10 cellular contexts compared by ENCODE assay signal in the genomic region with DNA sequence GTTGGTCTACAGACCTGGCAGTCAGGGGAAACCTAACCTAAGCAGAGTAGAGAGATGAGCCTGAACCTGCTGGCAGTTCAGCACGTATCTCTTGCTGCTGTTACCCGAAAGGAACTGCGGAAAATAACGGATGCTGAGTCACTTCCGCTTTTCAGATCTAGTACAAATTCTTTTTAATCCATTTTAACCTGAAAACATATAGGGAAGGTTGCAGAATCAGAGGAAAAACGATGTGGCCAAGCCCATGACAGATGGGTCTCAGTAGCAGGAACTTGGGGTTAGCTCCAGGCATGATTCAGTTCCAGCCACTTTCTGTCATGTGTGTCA.
A peak's percentile ranks its signal among the peaks of the same experiment; 100 is the strongest.
DNase-seq lines count a peak whose midpoint lies in the region; ATAC-seq, FAIRE-seq and TF ChIP-seq lines count a peak whose summit lies in the region.
"Had no signal": no experiment of that assay in that cellular context is flagged by ENCODE, and none has a peak within 500 bp of the region (broad histone marks: within the 10 kb centered on the region; RNA-seq: fewer than 3 reads in every experiment).

No MANE protein-coding gene starts in this region.

- peaks cover 25% of the 10 kb centered on the region for H3K4me1 Mint-ChIP-seq in activated CD8-positive, alpha-beta memory T cell treated with anti-CD3 and anti-CD28 coated beads, Interleukin-2, amount 10 ng/mL, durations not matched to agents 7 days and 5 days
- peaks cover 36% of the 10 kb centered on the region for H3K4me1 Mint-ChIP-seq in stimulated activated naive CD8-positive, alpha-beta T cell treated with anti-CD3 and anti-CD28 coated beads, Interleukin-15, Interleukin-2, amounts not matched to agents 100 ng/mL and 50 ng/mL, for 24 hours (ENCODE audit: low read depth)

- intact Hi-C loops in sciatic nerve (cut with DNase I): no loop called here

- peaks cover 12% of the 10 kb centered on the region for H3K36me3 Mint-ChIP-seq in activated CD8-positive, alpha-beta memory T cell treated with anti-CD3 and anti-CD28 coated beads, Interleukin-2, amount 10 ng/mL, durations not matched to agents 7 days and 5 days
- H3K36me3 Mint-ChIP-seq in stimulated activated naive CD8-positive, alpha-beta T cell treated with anti-CD3 and anti-CD28 coated beads, Interleukin-15, Interleukin-2, amounts not matched to agents 100 ng/mL and 50 ng/mL, for 24 hours (ENCODE audit: low read depth): peaks cover 6% of the 10 kb centered on the region
- H3K36me3 Mint-ChIP-seq: naive B cell had no signal

- no peak overlapping the region for H3K4me3 Mint-ChIP-seq in activated CD8-positive, alpha-beta memory T cell treated with anti-CD3 and anti-CD28 coated beads, Interleukin-2, amount 10 ng/mL, durations not matched to agents 7 days and 5 days
- peak overlapping the region; percentile 28 for H3K4me3 Mint-ChIP-seq in stimulated activated naive CD8-positive, alpha-beta T cell treated with anti-CD3 and anti-CD28 coated beads, Interleukin-15, Interleukin-2, amounts not matched to agents 100 ng/mL and 50 ng/mL, for 24 hours

- CTCF ChIA-PET in activated CD8-positive, alpha-beta memory T cell treated with anti-CD3 and anti-CD28 coated beads, Interleukin-2, amount 10 ng/mL, durations not matched to agents 7 days and 5 days (lab: Charles Lee): no interaction called here

- peaks cover 6% of the 10 kb centered on the region for H3K27me3 Mint-ChIP-seq in activated CD8-positive, alpha-beta memory T cell treated with anti-CD3 and anti-CD28 coated beads, Interleukin-2, amount 10 ng/mL, durations not matched to agents 7 days and 5 days
- H3K27me3 Mint-ChIP-seq in stimulated activated naive CD8-positive, alpha-beta T cell treated with anti-CD3 and anti-CD28 coated beads, Interleukin-15, Interleukin-2, amounts not matched to agents 100 ng/mL and 50 ng/mL, for 24 hours: no peaks in the 10 kb centered on the region
- H3K27me3 Mint-ChIP-seq: naive B cell had no signal

- no peak for FAIRE-seq in D721Med (lab: Jason Lieb, UNC)

- ATAC-seq in activated CD8-positive, alpha-beta memory T cell treated with anti-CD3 and anti-CD28 coated beads, Interleukin-2, amount 10 ng/mL, durations not matched to agents 7 days and 5 days: peak; percentile 96
- ATAC-seq in sciatic nerve (no peak), HG03432 (IDR thresholded peaks at IDR 0.05; ENCODE audit: unreplicated experiment) (no peak)

- peak overlapping the region; percentile 92 for H3K27ac Mint-ChIP-seq in activated CD8-positive, alpha-beta memory T cell treated with anti-CD3 and anti-CD28 coated beads, Interleukin-2, amount 10 ng/mL, durations not matched to agents 7 days and 5 days
- peak overlapping the region; percentile 95 for H3K27ac Mint-ChIP-seq in stimulated activated naive CD8-positive, alpha-beta T cell treated with anti-CD3 and anti-CD28 coated beads, Interleukin-15, Interleukin-2, amounts not matched to agents 100 ng/mL and 50 ng/mL, for 24 hours

- TF ChIP-seq CTCF in D721Med (IDR thresholded peaks at IDR 0.05; ENCODE audit: insufficient read depth, missing control alignments): no peak

- H3K9me3 Mint-ChIP-seq in activated CD8-positive, alpha-beta memory T cell treated with anti-CD3 and anti-CD28 coated beads, Interleukin-2, amount 10 ng/mL, durations not matched to agents 7 days and 5 days (ENCODE audit: low read depth): peaks cover 3% of the 10 kb centered on the region
- no peaks in the 10 kb centered on the region for H3K9me3 Mint-ChIP-seq in stimulated activated naive CD8-positive, alpha-beta T cell treated with anti-CD3 and anti-CD28 coated beads, Interleukin-15, Interleukin-2, amounts not matched to agents 100 ng/mL and 50 ng/mL, for 24 hours
- H3K9me3 Mint-ChIP-seq: naive B cell had no signal

- DNase-seq in activated CD8-positive, alpha-beta memory T cell treated with anti-CD3 and anti-CD28 coated beads, Interleukin-2, amount 10 ng/mL, durations not matched to agents 7 days and 5 days: peak; percentile 71
- DNase-seq in activated CD8-positive, alpha-beta memory T cell treated with anti-CD3 and anti-CD28 coated beads, Interleukin-2, amount 50 U/mL, for 4 hours: no peak
- DNase-seq in OCI-M1 (lab: John Stamatoyannopoulos, UW) (peak; percentile 90), sciatic nerve (ENCODE audit: low spot score) (no peak), D721Med (ENCODE audit: insufficient read length, low spot score) (no peak)
- DNase-seq in activated naive CD8-positive, alpha-beta T cell treated with anti-CD3 and anti-CD28 coated beads, Interleukin-2, amount 50 U/mL, for 16 hours (ENCODE audit: low read depth, low spot score): peak; percentile 1
- DNase-seq: naive B cell; stimulated activated naive CD4-positive, alpha-beta T cell treated with Interleukin-2 at 50 U/mL for 16 hours had no signal

Comparison
In these comparisons a context has a peak if more than half of its experiments do, and no peak if none do; other contexts are left out.
1. DNase-seq: peak in activated CD8-positive, alpha-beta memory T cell treated with anti-CD3 and anti-CD28 coated beads, Interleukin-2, amount 10 ng/mL, durations not matched to agents 7 days and 5 days (single experiment), OCI-M1 (single experiment) and activated naive CD8-positive, alpha-beta T cell treated with anti-CD3 and anti-CD28 coated beads, Interleukin-2, amount 50 U/mL, for 16 hours (single experiment); none in activated CD8-positive, alpha-beta memory T cell treated with anti-CD3 and anti-CD28 coated beads, Interleukin-2, amount 50 U/mL, for 4 hours (single experiment), sciatic nerve (single experiment) and D721Med (single experiment).